35 cellular contexts compared by ENCODE assay signal in the genomic region with DNA sequence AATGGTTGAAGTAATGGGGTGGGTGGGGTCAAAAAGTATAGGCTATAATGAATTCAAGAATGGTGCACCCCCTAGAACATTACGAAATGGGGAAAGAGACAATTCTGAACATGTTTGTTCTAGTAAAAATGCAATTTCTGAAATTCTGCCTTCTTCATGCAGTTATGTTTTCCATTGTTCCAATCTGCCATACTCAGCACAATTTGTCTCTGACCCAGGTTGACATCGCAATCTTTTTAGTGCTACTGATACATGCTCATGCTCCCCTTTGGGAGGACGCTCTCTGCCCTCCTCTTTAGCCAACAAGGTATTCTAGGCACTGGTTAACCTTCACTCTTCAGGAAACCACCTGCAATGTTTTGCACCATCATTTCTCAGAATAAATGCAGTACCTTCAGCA.
"Had no signal": no experiment of that assay in that cellular context is flagged by ENCODE, and none has a peak within 500 bp of the region (broad histone marks: within the 10 kb centered on the region; RNA-seq: fewer than 3 reads in every experiment).

No MANE protein-coding gene starts in this region.

- H3K9me3 ChIP-seq: MG63 had no signal

- DNase-seq: Kasumi-1, MG63, MM.1S, MV-4-11, NCI-H1048, NCI-H1092, NCI-H1092 treated with DMSO at 0.1 percent for 48 hours, NCI-H1105, NCI-H1105 treated with DMSO at 0.1 percent for 48 hours, NCI-H1417, NCI-H1417 treated with DMSO at 0.1 percent for 48 hours, NCI-H1436, NCI-H1436 treated with DMSO at 0.1 percent for 48 hours, NCI-H146, NCI-H1694, NCI-H1694 treated with DMSO at 0.1 percent for 48 hours, NCI-H187, NCI-H187 treated with DMSO at 0.1 percent for 48 hours, NCI-H1930, NCI-H2029 treated with DMSO at 0.1 percent for 48 hours, NCI-H2081, NCI-H2081 treated with DMSO at 0.1 percent for 48 hours, NCI-H2107, NCI-H2171, NCI-H2171 treated with DMSO at 0.1 percent for 48 hours, NCI-H2227 treated with DMSO at 0.1 percent for 48 hours, NCI-H226, NCI-H345, NCI-H446, NCI-H446 treated with DMSO at 0.1 percent for 48 hours, NCI-H510A, NCI-H510A treated with DMSO at 0.1 percent for 48 hours, NCI-H524, NCI-H524 treated with DMSO at 0.1 percent for 48 hours, NCI-H526 had no signal

- H3K4me3 ChIP-seq: MG63 had no signal

- H3K36me3 ChIP-seq: MG63 had no signal

- H3K27me3 ChIP-seq: MG63 had no signal
